Comparison of ENCODE assay signal across 28 cellular contexts in the genomic region with DNA sequence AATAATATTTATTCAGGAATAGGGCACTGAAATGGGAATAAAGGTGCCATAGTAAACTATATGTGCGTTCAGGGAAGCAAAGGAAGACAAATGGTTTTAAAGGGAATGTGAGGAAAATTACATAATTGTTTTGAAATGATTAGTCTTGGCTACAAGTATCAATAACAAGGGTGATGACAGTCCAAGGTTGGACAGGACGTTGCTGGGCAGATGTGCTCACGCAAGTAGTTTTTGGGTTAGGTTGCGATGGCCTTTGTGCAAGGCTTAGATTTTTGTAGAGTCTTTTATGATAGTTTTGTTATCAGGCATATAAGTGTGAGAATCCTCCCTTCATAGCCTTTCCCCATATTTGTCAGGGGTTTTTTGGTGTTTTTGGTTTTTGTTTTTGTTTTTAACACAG.
"Had no signal": no experiment of that assay in that cellular context is flagged by ENCODE, and none has a peak within 500 bp of the region (broad histone marks: within the 10 kb centered on the region; RNA-seq: fewer than 3 reads in every experiment).

No MANE protein-coding gene starts in this region.

- H3K27ac ChIP-seq: neural progenitor cell, neutrophil, parathyroid adenoma, psoas muscle, right lobe of liver, skin epidermis, stomach, testis, thyroid gland, transverse colon, upper lobe of left lung, vagina had no signal

- H3K9me3 Mint-ChIP-seq: natural killer cell; neural progenitor cell; stimulated activated naive B cell treated with anti-CD40 and anti-IgM and Interleukin-4, amounts not matched to agents 10 μg/mL and 1 μg/mL and 100 μg/mL, for 72 hours had no signal

- H3K9me3 ChIP-seq: neutrophil, psoas muscle, stomach, testis, thyroid gland, transverse colon, upper lobe of left lung, vagina had no signal

- ATAC-seq: left lobe of liver; natural killer cell; right lobe of liver; stimulated activated naive B cell treated with anti-CD40 and anti-IgM and Interleukin-4, amounts not matched to agents 10 μg/mL and 1 μg/mL and 100 μg/mL, for 72 hours; stimulated activated naive CD8-positive, alpha-beta T cell treated with anti-CD3 and anti-CD28 coated beads, Interleukin-15, Interleukin-2, amounts not matched to agents 100 U/mL and 50 U/mL, for 24 hours had no signal

- H3K36me3 Mint-ChIP-seq: natural killer cell had no signal

- H3K4me1 Mint-ChIP-seq: naive B cell; natural killer cell; nephron progenitor cell; neural progenitor cell; stimulated activated naive B cell treated with anti-CD40 and anti-IgM and Interleukin-4, amounts not matched to agents 10 μg/mL and 1 μg/mL and 100 μg/mL, for 72 hours had no signal

- H3K4me3 ChIP-seq: lung, neural progenitor cell, psoas muscle, right lobe of liver, skin epidermis, stomach, testis, thyroid gland, transverse colon, upper lobe of left lung, vagina had no signal

- DNase-seq: hippocampal formation; kidney glomerular epithelial cell; left cardiac atrium; naive B cell; natural killer cell; nephron progenitor cell; occipital lobe; psoas muscle; right lobe of liver; stimulated activated CD4-positive, alpha-beta T cell treated with anti-CD3 and anti-CD28 coated beads, Interleukin-12 subunit alpha, Interleukin-12 subunit beta, amount 100 ng/mL, for 4 hours; stimulated activated CD4-positive, alpha-beta T cell treated with anti-CD3 and anti-CD28 coated beads, Interleukin-15, amount 100 ng/mL, for 24 hours; stimulated activated CD4-positive, alpha-beta T cell treated with anti-CD3 and anti-CD28 coated beads, Interleukin-2, amount 100 ng/mL, for 24 hours; stimulated activated CD4-positive, alpha-beta T cell treated with anti-CD3 and anti-CD28 coated beads, Interleukin-4, amount 100 ng/mL, for 1 hour; stimulated activated naive B cell treated with anti-CD40 and anti-IgM and Interleukin-4, amounts not matched to agents 10 μg/mL and 1 μg/mL and 100 μg/mL, for 72 hours; stimulated activated naive CD8-positive, alpha-beta T cell treated with anti-CD3 and anti-CD28 coated beads, Interleukin-15, Interleukin-2, amounts not matched to agents 100 U/mL and 50 U/mL, for 24 hours; stomach; testis; thyroid gland; transverse colon; upper lobe of left lung had no signal

- H3K4me1 ChIP-seq: neural progenitor cell, parathyroid adenoma, psoas muscle, right lobe of liver, testis, thyroid gland, transverse colon, vagina had no signal

- H3K36me3 ChIP-seq: neural progenitor cell, neutrophil, right lobe of liver, thyroid gland, transverse colon, upper lobe of left lung, vagina had no signal

- H3K27me3 ChIP-seq: neural progenitor cell, neutrophil, right lobe of liver, stomach, testis, thyroid gland, transverse colon, upper lobe of left lung, vagina had no signal

- H3K27ac Mint-ChIP-seq: natural killer cell; nephron progenitor cell; neural progenitor cell; stimulated activated naive B cell treated with anti-CD40 and anti-IgM and Interleukin-4, amounts not matched to agents 10 μg/mL and 1 μg/mL and 100 μg/mL, for 72 hours had no signal

- H3K4me3 Mint-ChIP-seq: mesothelial cell of epicardium; naive B cell; natural killer cell; nephron progenitor cell; neural progenitor cell; stimulated activated naive B cell treated with anti-CD40 and anti-IgM and Interleukin-4, amounts not matched to agents 10 μg/mL and 1 μg/mL and 100 μg/mL, for 72 hours had no signal
